ENCODE assay signal across 1 cellular context in genomic region chr6:11496152-11497060, GRCh38.
A peak's percentile ranks its signal among the peaks of the same experiment; 100 is the strongest.
TF ChIP-seq lines count a peak whose summit lies in the region.

No MANE protein-coding gene starts in this region.

TF ChIP-seq in K562, 482 proteins besides CTCF, POLR2A, EP300 and RAD21 (continued from another document):
- TF ChIP-seq, protein P1, sequence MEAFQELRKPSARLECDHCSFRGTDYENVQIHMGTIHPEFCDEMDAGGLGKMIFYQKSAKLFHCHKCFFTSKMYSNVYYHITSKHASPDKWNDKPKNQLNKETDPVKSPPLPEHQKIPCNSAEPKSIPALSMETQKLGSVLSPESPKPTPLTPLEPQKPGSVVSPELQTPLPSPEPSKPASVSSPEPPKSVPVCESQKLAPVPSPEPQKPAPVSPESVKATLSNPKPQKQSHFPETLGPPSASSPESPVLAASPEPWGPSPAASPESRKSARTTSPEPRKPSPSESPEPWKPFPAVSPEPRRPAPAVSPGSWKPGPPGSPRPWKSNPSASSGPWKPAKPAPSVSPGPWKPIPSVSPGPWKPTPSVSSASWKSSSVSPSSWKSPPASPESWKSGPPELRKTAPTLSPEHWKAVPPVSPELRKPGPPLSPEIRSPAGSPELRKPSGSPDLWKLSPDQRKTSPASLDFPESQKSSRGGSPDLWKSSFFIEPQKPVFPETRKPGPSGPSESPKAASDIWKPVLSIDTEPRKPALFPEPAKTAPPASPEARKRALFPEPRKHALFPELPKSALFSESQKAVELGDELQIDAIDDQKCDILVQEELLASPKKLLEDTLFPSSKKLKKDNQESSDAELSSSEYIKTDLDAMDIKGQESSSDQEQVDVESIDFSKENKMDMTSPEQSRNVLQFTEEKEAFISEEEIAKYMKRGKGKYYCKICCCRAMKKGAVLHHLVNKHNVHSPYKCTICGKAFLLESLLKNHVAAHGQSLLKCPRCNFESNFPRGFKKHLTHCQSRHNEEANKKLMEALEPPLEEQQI (IDR thresholded peaks at IDR 0.05): no peak
- TF ChIP-seq SMAD4 (CRISPR knock-in tag; conservative IDR thresholded peaks at IDR 0.05) (no peak), BRF1 (IDR thresholded peaks at IDR 0.05; ENCODE audit: borderline replicate concordance, extremely low read depth, insufficient read length) (no peak), PURB (CRISPR knock-in tag; IDR thresholded peaks at IDR 0.05; ENCODE audit: low read depth) (no peak), NONO (IDR thresholded peaks at IDR 0.05; ENCODE audit: low read depth in 2 of 2, low read length in 1 of 2) (no peak), KLF13 (tag; IDR thresholded peaks at IDR 0.05; ENCODE audit: borderline replicate concordance, low read depth) (no peak), ZSCAN32 (CRISPR knock-in tag; IDR thresholded peaks at IDR 0.05) (no peak), HCFC1 (IDR thresholded peaks at IDR 0.05; ENCODE audit: low read depth, low read length) (no peak; the same call in 1 of the 2 replicates), ZNF224 (CRISPR knock-in tag; IDR thresholded peaks at IDR 0.05) (no peak), RBBP5 (IDR thresholded peaks at IDR 0.05; ENCODE audit: borderline replicate concordance, insufficient read depth, low read length, poor library complexity, severe bottlenecking) (no peak), CC2D1A (IDR thresholded peaks at IDR 0.05) (peak; percentile 42; the same call in 1 of the 2 replicates), YBX1 (IDR thresholded peaks at IDR 0.05) (no peak), NRF1 (conservative IDR thresholded peaks at IDR 0.05 in 1 of 2, IDR thresholded peaks at IDR 0.05 in 1 of 2) (peak; percentile 62 to 71), BRD9 (IDR thresholded peaks at IDR 0.05; ENCODE audit: low read depth, partially characterized antibody) (no peak), TBL1XR1 (IDR thresholded peaks at IDR 0.05; ENCODE audit: low read length in 2 of 2) (no peak), MYNN (IDR thresholded peaks at IDR 0.05) (peak; percentile 35; the same call in 1 of the 2 replicates), MYNN (CRISPR knock-in tag; IDR thresholded peaks at IDR 0.05) (no peak), HNRNPH1 (optimal IDR thresholded peaks at IDR 0.05; ENCODE audit: low read depth, low read length) (no peak), ZBTB11 (CRISPR knock-in tag; IDR thresholded peaks at IDR 0.05) (no peak), MCM3 (IDR thresholded peaks at IDR 0.05) (no peak), ZSCAN29 (IDR thresholded peaks at IDR 0.05) (no peak), TSC22D4 (tag; IDR thresholded peaks at IDR 0.05) (no peak), ZNF184 (CRISPR knock-in tag; IDR thresholded peaks at IDR 0.05) (no peak), DEAF1 (CRISPR knock-in tag; IDR thresholded peaks at IDR 0.05) (peak; percentile 99), LEF1 (IDR thresholded peaks at IDR 0.05) (no peak), CHCHD3 (CRISPR knock-in tag; IDR thresholded peaks at IDR 0.05) (no peak), SREBF2 (CRISPR knock-in tag; IDR thresholded peaks at IDR 0.05) (no peak), SUPT5H (IDR thresholded peaks at IDR 0.05) (no peak), ATF1 (CRISPR knock-in tag; IDR thresholded peaks at IDR 0.05) (no peak), ATF1 (tag; IDR thresholded peaks at IDR 0.05) (no peak), SMC3 (conservative IDR thresholded peaks at IDR 0.05; ENCODE audit: insufficient read depth, low read depth, low read length) (peak; percentile 87), ZEB2 (IDR thresholded peaks at IDR 0.05) (no peak), NELFE (IDR thresholded peaks at IDR 0.05; ENCODE audit: insufficient read depth, insufficient read length) (no peak), ATF7 (IDR thresholded peaks at IDR 0.05) (no peak), ZFP91 (CRISPR knock-in tag; IDR thresholded peaks at IDR 0.05) (no peak), ZNF830 (CRISPR knock-in tag; IDR thresholded peaks at IDR 0.05) (no peak), BCOR (IDR thresholded peaks at IDR 0.05) (no peak), TCF7L2 (IDR thresholded peaks at IDR 0.05; ENCODE audit: low read depth, low read length) (no peak), SAP30 (IDR thresholded peaks at IDR 0.05; ENCODE audit: borderline replicate concordance, insufficient read depth, low read depth, low read length, poor library complexity, severe bottlenecking) (no peak), PTBP1 (IDR thresholded peaks at IDR 0.05; ENCODE audit: low read depth, low read length) (no peak), DIDO1 (tag; IDR thresholded peaks at IDR 0.05; ENCODE audit: low read depth) (no peak)
TF ChIP-seq in K562: peak in this region for 19.
